In genomic region chr3:64365877-64366276, GRCh38 we compare ENCODE assay signal across 9 cellular contexts.
"Had no signal": no experiment of that assay in that cellular context is flagged by ENCODE, and none has a peak within 500 bp of the region (broad histone marks: within the 10 kb centered on the region; RNA-seq: fewer than 3 reads in every experiment).

No MANE protein-coding gene starts in this region.

- ATAC-seq: GM23338, HCT116, HepG2, K562 had no signal

- DNase-seq: H7, HFFc6, KG1 had no signal

- H3K27ac ChIP-seq: HL-60 had no signal

- H3K9me3 ChIP-seq: HAP-1 had no signal

- H3K4me1 ChIP-seq: HAP-1 had no signal

- H3K4me3 ChIP-seq: GM23338, HAP-1, K562 had no signal

- H3K36me3 ChIP-seq: HAP-1 had no signal

- H2AFZ ChIP-seq: GM23338 had no signal

- FAIRE-seq: HepG2, K562 had no signal

- H3K4me2 ChIP-seq: GM23338 had no signal
